11 cellular contexts compared by ENCODE assay signal in the genomic region with DNA sequence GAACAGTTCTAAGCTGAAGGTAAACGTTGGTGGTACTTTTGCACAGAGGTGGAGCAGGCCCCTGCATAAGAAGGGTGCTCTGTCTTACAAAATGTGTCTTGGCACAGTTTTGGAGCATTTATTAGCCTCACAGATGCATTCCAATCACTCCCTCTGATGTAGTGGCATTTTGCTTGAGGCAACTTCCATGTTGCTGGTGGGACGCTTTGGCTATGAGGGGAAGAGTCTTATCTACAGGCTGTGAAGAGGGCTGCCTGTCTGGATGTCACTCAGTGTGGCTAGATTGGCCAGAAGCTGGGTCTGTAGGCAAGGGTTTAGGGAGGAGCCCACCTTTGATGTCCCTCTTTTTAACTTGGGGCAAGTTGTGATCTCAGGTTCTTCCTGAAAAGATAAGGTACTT. TPM values are rescaled to one million over a fixed set of nuclear protein-coding genes. Genes with fewer than 3 reads are reported as not detected.
DNase-seq lines count a peak whose midpoint lies in the region.
"Had no signal": no experiment of that assay in that cellular context is flagged by ENCODE, and none has a peak within 500 bp of the region (broad histone marks: within the 10 kb centered on the region; RNA-seq: fewer than 3 reads in every experiment).

No MANE protein-coding gene starts in this region.

- H3K9ac ChIP-seq in iPS-20b (ENCODE audit: low read depth, low read length) (peak overlapping the region; percentile 59; the same call in 1 of the 2 replicates), subcutaneous abdominal adipose tissue (ENCODE audit: low read length in 5 of 5) (peak overlapping the region in 1 of 5 donors; percentile 26)

- in situ Hi-C loops in KBM-7 (cut with MboI; ENCODE audit: low pct_unique_long_range_greater_than_20kb, low sequenced_read_pairs): no loop called here
- in situ Hi-C loops in ACHN (cut with HindIII; ENCODE audit: low pct_ligation_motif_present, low pct_unique_long_range_greater_than_20kb, low sequenced_read_pairs): loop anchor here (25.0 kb wide), 1 partner anchor 231 kb away; no protein-coding TSS in a partner anchor

- H3K4me1 ChIP-seq in SJSA1 (replicated peaks) (peaks cover 87% of the 10 kb centered on the region), iPS-20b (ENCODE audit: insufficient read depth, low read length) (peaks cover 28% of the 10 kb centered on the region), subcutaneous abdominal adipose tissue (ENCODE audit: control insufficient read depth in 5 of 5, insufficient read depth in 5 of 5, low read length in 5 of 5) (peaks cover 41 to 72% (median 69%) of the 10 kb centered on the region in 5 donors)

- H3K4me3 ChIP-seq in SJSA1 (no peak overlapping the region), iPS-20b (ENCODE audit: low read length) (peak overlapping the region; percentile 32; the same call in 1 of the 2 replicates), subcutaneous abdominal adipose tissue (ENCODE audit: low read depth in 1 of 5, low read length in 5 of 5) (no peak overlapping the region)

- peak; percentile 51 for DNase-seq in activated CD8-positive, alpha-beta memory T cell treated with anti-CD3 and anti-CD28 coated beads for 24 hours
- no peak for DNase-seq in activated CD8-positive, alpha-beta memory T cell treated with anti-CD3 and anti-CD28 coated beads, Interleukin-2, amount 50 U/mL, for 48 hours
- no peak for DNase-seq in SJSA1 (ENCODE audit: low read depth in 1 of 2, low spot score in 2 of 2)
- DNase-seq in KBM-7: no peak
- DNase-seq in SHP77 treated with DMSO at 0.1 percent for 48 hours (lab: John Stamatoyannopoulos, UW): no peak
- DNase-seq in ACHN: no peak
- DNase-seq: cerebellar nuclear complex, NCI-H2029 had no signal

- H3K27ac ChIP-seq in SJSA1 (peak overlapping the region; percentile 53), iPS-20b (ENCODE audit: low read length) (no peak overlapping the region), subcutaneous abdominal adipose tissue (ENCODE audit: low read depth, low read length) (peak overlapping the region; percentile 93)

- H3K27me3 ChIP-seq in SJSA1 (replicated peaks): no peaks in the 10 kb centered on the region
- no peaks in the 10 kb centered on the region for H3K27me3 ChIP-seq in iPS-20b (ENCODE audit: insufficient read depth, low read length)
- no peaks in the 10 kb centered on the region for H3K27me3 ChIP-seq in subcutaneous abdominal adipose tissue (ENCODE audit: control insufficient read depth in 5 of 5, insufficient read depth in 4 of 5, low read length in 5 of 5)

- H3K36me3 ChIP-seq in SJSA1 (peaks cover 22% of the 10 kb centered on the region), iPS-20b (ENCODE audit: insufficient read depth, low read depth, low read length) (peaks cover 33% of the 10 kb centered on the region), subcutaneous abdominal adipose tissue (ENCODE audit: control insufficient read depth in 5 of 5, insufficient read depth in 5 of 5, low read length in 5 of 5) (no peaks in the 10 kb centered on the region)

- H3K9me3 ChIP-seq in SJSA1 (replicated peaks): no peaks in the 10 kb centered on the region
- H3K9me3 ChIP-seq in iPS-20b (ENCODE audit: insufficient read depth, low read depth, low read length): no peaks in the 10 kb centered on the region
- H3K9me3 ChIP-seq in subcutaneous abdominal adipose tissue (ENCODE audit: control insufficient read depth in 5 of 5, low read length in 5 of 5): no peaks in the 10 kb centered on the region

RNA-seq across cellular contexts. Expression of a gene that starts 2.6 kb away (rescaled TPM):
- total RNA-seq in SJSA1 (2014; rRNA removed; shearing (Covaris generic)): 30.7 and 38.5 TPM in 2 replicates

RNA-seq across cellular contexts. Expression of a gene that starts 18.7 kb away (rescaled TPM):
- total RNA-seq in SJSA1 (2014; rRNA removed; shearing (Covaris generic)): 95.8 and 97.8 TPM in 2 replicates

RNA-seq across cellular contexts. Expression of a gene that starts 58.1 kb away (rescaled TPM):
- total RNA-seq in SJSA1 (2014; rRNA removed; shearing (Covaris generic)): not detected in 2 replicates
- total RNA-seq: HT1080 had no signal
